In genomic region chr12:23193552-23193951, GRCh38 we compare ENCODE assay signal across 23 cellular contexts.
DNase-seq lines count a peak whose midpoint lies in the region; ATAC-seq, FAIRE-seq and TF ChIP-seq lines count a peak whose summit lies in the region.
"Had no signal": no experiment of that assay in that cellular context is flagged by ENCODE, and none has a peak within 500 bp of the region (broad histone marks: within the 10 kb centered on the region; RNA-seq: fewer than 3 reads in every experiment).

No MANE protein-coding gene starts in this region.

- 21% methylated on average over 2 of the region's 2 CpGs for WGBS in K562 (ENCODE audit: insufficient coverage, low coverage, missing lambda C conversion rate)
- WGBS in body of pancreas, 2 donors, result 80 to 87% methylated on average over 2 of the region's 2 CpGs
- WGBS in mesenchymal stem cell, result 94% methylated on average over 2 of the region's 2 CpGs

- H3K4ac ChIP-seq in mesenchymal stem cell (ENCODE audit: low read depth in 1 of 2, low read length in 2 of 2), result no peak overlapping the region

- H3K9me1 ChIP-seq in K562 (ENCODE audit: control insufficient read depth, insufficient read depth, low read length), result no peaks in the 10 kb centered on the region

- H3K23ac ChIP-seq in mesenchymal stem cell (ENCODE audit: low read length in 2 of 2), result no peak overlapping the region

- H3K36me3 ChIP-seq in K562 (ENCODE audit: control insufficient read depth, insufficient read depth, low read length) (no peaks in the 10 kb centered on the region), neural progenitor cell (no peaks in the 10 kb centered on the region), body of pancreas (replicated peaks in 1 of 2; ENCODE audit: insufficient read depth in 1 of 2, low read depth in 2 of 2) (no peaks in the 10 kb centered on the region), mesenchymal stem cell (ENCODE audit: control insufficient read depth in 1 of 2, insufficient read depth in 2 of 2, low read depth in 1 of 2, low read length in 2 of 2) (no peaks in the 10 kb centered on the region)
- H3K36me3 ChIP-seq: BE2C; BLaER1 treated with 17β-estradiol and CSF1 and Interleukin-3, amounts not matched to agents 10 nM and 100 nM; HAP-1 had no signal

- no peak overlapping the region for H3K27ac ChIP-seq in K562 (ENCODE audit: extremely low read depth, low read depth, low read length)
- no peak overlapping the region for H3K27ac ChIP-seq in neural progenitor cell
- H3K27ac ChIP-seq in body of pancreas, result no peak overlapping the region
- no peak overlapping the region for H3K27ac ChIP-seq in mesenchymal stem cell (ENCODE audit: low read length, poor library complexity, severe bottlenecking)
- H3K27ac ChIP-seq: A549; BLaER1 treated with 17β-estradiol and CSF1 and Interleukin-3, amounts not matched to agents 10 nM and 100 nM had no signal

- no peak overlapping the region for H4K8ac ChIP-seq in mesenchymal stem cell (ENCODE audit: low read length)

- H3K9ac ChIP-seq in K562 (ENCODE audit: insufficient read depth in 1 of 2, low read depth in 2 of 2, low read length in 2 of 2) (no peak overlapping the region), neural progenitor cell (no peak overlapping the region), mesenchymal stem cell (ENCODE audit: low read length) (no peak overlapping the region)
- H3K9ac ChIP-seq: BLaER1 treated with 17β-estradiol and CSF1 and Interleukin-3, amounts not matched to agents 10 nM and 100 nM had no signal

- H2BK120ac ChIP-seq in mesenchymal stem cell (ENCODE audit: low read depth, low read length), result no peak overlapping the region

- no peak overlapping the region for H4K91ac ChIP-seq in mesenchymal stem cell (ENCODE audit: low read length)

- TF ChIP-seq CTCF in K562 (IDR thresholded peaks at IDR 0.05 in 2 of 3, conservative IDR thresholded peaks at IDR 0.05 in 1 of 3; ENCODE audit: insufficient read depth in 2 of 3, low read depth in 1 of 3, low read length in 3 of 3) (no peak), neural progenitor cell (IDR thresholded peaks at IDR 0.05) (no peak), body of pancreas (IDR thresholded peaks at IDR 0.05) (no peak)

- no peak for TF ChIP-seq RAD21 in K562 (CRISPR knock-in tag; conservative IDR thresholded peaks at IDR 0.05 in 1 of 2, IDR thresholded peaks at IDR 0.05 in 1 of 2)

- no peaks in the 10 kb centered on the region for H4K20me1 ChIP-seq in K562 (replicated peaks; ENCODE audit: control insufficient read depth, insufficient read depth, low read length)
- no peaks in the 10 kb centered on the region for H4K20me1 ChIP-seq in neural progenitor cell (ENCODE audit: low read depth)
- H4K20me1 ChIP-seq: BLaER1 treated with 17β-estradiol and CSF1 and Interleukin-3, amounts not matched to agents 10 nM and 100 nM had no signal

- in situ Hi-C loops in K562 (cut with MboI), result no loop called here

- no peak for FAIRE-seq in K562 (lab: Jason Lieb, UNC)
- FAIRE-seq: A549, D721Med, GM12878 had no signal

- no peak overlapping the region for H2BK12ac ChIP-seq in mesenchymal stem cell (ENCODE audit: low read length in 2 of 2)

- H3K27me3 ChIP-seq in K562 (ENCODE audit: control insufficient read depth in 2 of 2, insufficient read depth in 2 of 2, low read length in 2 of 2), result no peaks in the 10 kb centered on the region
- H3K27me3 ChIP-seq in neural progenitor cell, result no peaks in the 10 kb centered on the region
- no peaks in the 10 kb centered on the region for H3K27me3 ChIP-seq in body of pancreas
- H3K27me3 ChIP-seq in mesenchymal stem cell (ENCODE audit: control insufficient read depth in 1 of 2, insufficient read depth in 1 of 2, low read length in 2 of 2), result peaks cover 0 to 4% of the 10 kb centered on the region in 2 experiments
- H3K27me3 ChIP-seq: BE2C; BLaER1 treated with 17β-estradiol and CSF1 and Interleukin-3, amounts not matched to agents 10 nM and 100 nM had no signal

- H3K9me3 ChIP-seq in K562 (replicated peaks; ENCODE audit: control insufficient read depth, insufficient read depth, low read depth, low read length) (no peaks in the 10 kb centered on the region), neural progenitor cell (ENCODE audit: low read depth) (no peaks in the 10 kb centered on the region), body of pancreas (no peaks in the 10 kb centered on the region), mesenchymal stem cell (ENCODE audit: control insufficient read depth, low read length) (no peaks in the 10 kb centered on the region)
- H3K9me3 ChIP-seq: A549; BE2C; BLaER1 treated with 17β-estradiol and CSF1 and Interleukin-3, amounts not matched to agents 10 nM and 100 nM; HAP-1 had no signal

- no peaks in the 10 kb centered on the region for H3K9me3 Mint-ChIP-seq in neural progenitor cell
- H3K9me3 Mint-ChIP-seq: CD4-positive, alpha-beta T cell; GM23338 had no signal

- H3K14ac ChIP-seq in mesenchymal stem cell (ENCODE audit: low read length in 2 of 2), result no peak overlapping the region

- POLR2A ChIA-PET in K562 (lab: Yijun Ruan, JAX), result interaction anchor here (0.6 to 1.1 kb wide), 2 partner anchors 12 to 478 kb away, joined by 3 to 4 read pairs; no protein-coding TSS in a partner anchor

- H3K79me1 ChIP-seq in mesenchymal stem cell (replicated peaks; ENCODE audit: low read length, poor library complexity, severe bottlenecking), result no peaks in the 10 kb centered on the region

- H3F3A ChIP-seq in neural progenitor cell (ENCODE audit: low read depth), result no peaks in the 10 kb centered on the region

- H3K4me2 ChIP-seq in K562 (ENCODE audit: insufficient read depth, low read length) (no peak overlapping the region; the same call in 1 of the 2 replicates), neural progenitor cell (no peak overlapping the region), mesenchymal stem cell (ENCODE audit: low read length, poor library complexity, severe bottlenecking) (no peak overlapping the region)
- H3K4me2 ChIP-seq: A549; BLaER1 treated with 17β-estradiol and CSF1 and Interleukin-3, amounts not matched to agents 10 nM and 100 nM; GM23338 had no signal

- no peak overlapping the region for H3K18ac ChIP-seq in mesenchymal stem cell (ENCODE audit: low read depth in 1 of 2, low read length in 2 of 2)

- no peaks in the 10 kb centered on the region for H3K4me1 Mint-ChIP-seq in neural progenitor cell
- H3K4me1 Mint-ChIP-seq: CD14-positive monocyte; CD8-positive, alpha-beta memory T cell; GM23338 had no signal

- H2BK15ac ChIP-seq in mesenchymal stem cell (ENCODE audit: low read depth, poor library complexity, severe bottlenecking), result no peak overlapping the region

- TF ChIP-seq POLR2A in K562 (conservative IDR thresholded peaks at IDR 0.05), result no peak
- TF ChIP-seq POLR2A in body of pancreas (IDR thresholded peaks at IDR 0.05), result no peak

- DNase-seq in K562 (ENCODE audit: extremely low read depth in 1 of 4, low spot score in 3 of 4), result no peak
- no peak for DNase-seq in neural progenitor cell (ENCODE audit: low spot score)
- no peak for DNase-seq in NCI-H2227 treated with DMSO at 0.1 percent for 48 hours (lab: John Stamatoyannopoulos, UW)
- no peak for DNase-seq in body of pancreas
- no peak for DNase-seq in mesenchymal stem cell
- DNase-seq: 8988T; ACHN; AML-193; BE2C; CD4-positive, alpha-beta T cell; CD8-positive, alpha-beta memory T cell; DMS 273 treated with DMSO at 0.1 percent for 48 hours; DND-41; GDM1; HFFc6 had no signal

- H3K27ac Mint-ChIP-seq in neural progenitor cell, result no peak overlapping the region
- H3K27ac Mint-ChIP-seq: CD14-positive monocyte; CD4-positive, alpha-beta T cell; CD8-positive, alpha-beta memory T cell; GM23338; HFFc6 had no signal

- intact Hi-C loops in K562 (cut with micrococcal nuclease), result no loop called here
- intact Hi-C loops in body of pancreas (cut with DNase I), result no loop called here

- H3K4me3 ChIP-seq in K562, result no peak overlapping the region
- no peak overlapping the region for H3K4me3 ChIP-seq in neural progenitor cell
- no peak overlapping the region for H3K4me3 ChIP-seq in body of pancreas
- H3K4me3 ChIP-seq in mesenchymal stem cell (ENCODE audit: insufficient read depth in 1 of 2, low read depth in 1 of 2, low read length in 2 of 2), result no peak overlapping the region
- H3K4me3 ChIP-seq: A549; BLaER1 treated with 17β-estradiol and CSF1 and Interleukin-3, amounts not matched to agents 10 nM and 100 nM; GM12878; GM23338; HAP-1 had no signal

- BruUV-seq in K562 (replicated peaks; lab: Mats Ljungman, UMichigan), result no TSS peak

- H3K4me3 Mint-ChIP-seq in neural progenitor cell, result no peak overlapping the region
- H3K4me3 Mint-ChIP-seq: CD14-positive monocyte; CD4-positive, alpha-beta T cell; CD8-positive, alpha-beta memory T cell; GM23338; HFFc6 had no signal

- H2AFZ ChIP-seq in K562 (ENCODE audit: low read depth, low read length) (no peak overlapping the region), neural progenitor cell (replicated peaks) (peak overlapping the region; percentile 9), mesenchymal stem cell (ENCODE audit: low read depth, low read length) (no peak overlapping the region)
- H2AFZ ChIP-seq: GM23338 had no signal

- H3K79me2 ChIP-seq in K562 (ENCODE audit: control insufficient read depth, insufficient read depth, low read length) (no peaks in the 10 kb centered on the region), neural progenitor cell (ENCODE audit: low read depth) (no peaks in the 10 kb centered on the region)

- CTCF ChIA-PET in K562 (lab: Yijun Ruan, JAX; ENCODE audit: low intra/inter-chr PET ratio), result no interaction called here

- peaks cover 4% of the 10 kb centered on the region for H3K27me3 Mint-ChIP-seq in neural progenitor cell (ENCODE audit: insufficient read depth, low read depth)
- H3K27me3 Mint-ChIP-seq: CD4-positive, alpha-beta T cell; CD8-positive, alpha-beta memory T cell had no signal

- ATAC-seq in GM18520 (IDR thresholded peaks at IDR 0.05; ENCODE audit: unreplicated experiment), result peak; percentile 58
- peak; percentile 38; the same call in 1 of the 3 replicates for ATAC-seq in K562
- ATAC-seq in body of pancreas, result no peak
- ATAC-seq: A549, GM12878, GM23338 had no signal

- TF ChIP-seq EP300 in K562 (IDR thresholded peaks at IDR 0.05; ENCODE audit: low read length), result no peak

- H3K4me1 ChIP-seq in K562 (replicated peaks in 1 of 2; ENCODE audit: control insufficient read depth in 2 of 2, insufficient read depth in 2 of 2, low read length in 2 of 2), result peaks cover 0 to 2% of the 10 kb centered on the region in 2 experiments; a peak in 2 of 5 replicates
- H3K4me1 ChIP-seq in neural progenitor cell, result no peaks in the 10 kb centered on the region
- H3K4me1 ChIP-seq in body of pancreas, result no peaks in the 10 kb centered on the region
- no peaks in the 10 kb centered on the region for H3K4me1 ChIP-seq in mesenchymal stem cell (ENCODE audit: control insufficient read depth, insufficient read depth, low read depth, low read length)
- H3K4me1 ChIP-seq: A549; BE2C; BLaER1 treated with 17β-estradiol and CSF1 and Interleukin-3, amounts not matched to agents 10 nM and 100 nM; HAP-1 had no signal

- H3K36me3 Mint-ChIP-seq in neural progenitor cell, result no peaks in the 10 kb centered on the region
- H3K36me3 Mint-ChIP-seq: CD14-positive monocyte; CD8-positive, alpha-beta memory T cell had no signal

- H2AK5ac ChIP-seq in mesenchymal stem cell (ENCODE audit: low read length, severe bottlenecking), result no peak overlapping the region

- no peak overlapping the region for H2BK5ac ChIP-seq in mesenchymal stem cell (ENCODE audit: low read depth, low read length, poor library complexity, severe bottlenecking)

TF ChIP-seq in K562, 482 proteins besides CTCF, POLR2A, EP300 and RAD21:
- peak; percentile 54 for TF ChIP-seq NFE2 (IDR thresholded peaks at IDR 0.05; ENCODE audit: low read depth)
- no peak for TF ChIP-seq MAFG (tag; conservative IDR thresholded peaks at IDR 0.05)
